Comparison of ENCODE assay signal across 15 cellular contexts in genomic region chr18:44708451-44709083, GRCh38. TPM values are rescaled to one million over a fixed set of nuclear protein-coding genes. Genes with fewer than 3 reads are reported as not detected.
DNase-seq lines count a peak whose midpoint lies in the region; ATAC-seq and TF ChIP-seq lines count a peak whose summit lies in the region.
"Had no signal": no experiment of that assay in that cellular context is flagged by ENCODE, and none has a peak within 500 bp of the region (broad histone marks: within the 10 kb centered on the region; RNA-seq: fewer than 3 reads in every experiment).

No MANE protein-coding gene starts in this region.

- H3K4me1 Mint-ChIP-seq in type B pancreatic cell (ENCODE audit: unreplicated experiment): peaks cover 34% of the 10 kb centered on the region
- H3K4me1 Mint-ChIP-seq in mesothelial cell of epicardium: peaks cover 8% of the 10 kb centered on the region

- WGBS in heart left ventricle, 4 donors: 56 to 86% (median 68%) methylated on average over 9 of the region's 9 CpGs

- DNase-seq in heart left ventricle (no peak), cardiac septum (ENCODE audit: low spot score) (no peak), left ventricle myocardium superior (no peak), renal cortical epithelial cell (ENCODE audit: low read depth) (peak; percentile 59), type B pancreatic cell (ENCODE audit: extremely low spot score, unreplicated experiment) (no peak), mesothelial cell of epicardium (ENCODE audit: low spot score in 2 of 2, unreplicated experiment in 2 of 2) (no peak), NCI-H526 (lab: John Stamatoyannopoulos, UW) (no peak)
- DNase-seq: activated T-cell treated with anti-CD3 and anti-CD28 coated beads, Interleukin-2, amount 50 U/mL, for 24 hours; amniotic stem cell; SJCRH30; stimulated activated CD4-positive, alpha-beta T cell treated with anti-CD3 and anti-CD28 coated beads, Interleukin-1b, Interleukin-23, amount 100 ng/mL, for 48 hours had no signal

- H3K27ac ChIP-seq in heart left ventricle: peak overlapping the region; percentile 2 to 77 (median 33)
- H3K27ac ChIP-seq: epithelial cell of prostate, SJCRH30 had no signal

- no peaks in the 10 kb centered on the region for H3K9me3 ChIP-seq in heart left ventricle
- H3K9me3 ChIP-seq: SJCRH30 had no signal

- no peak overlapping the region for H3K4me3 ChIP-seq in heart left ventricle
- H3K4me3 ChIP-seq: SJCRH30 had no signal

- peaks cover 0 to 8% (median 0%) of the 10 kb centered on the region in 9 donors for H3K36me3 ChIP-seq in heart left ventricle

- H3K36me3 Mint-ChIP-seq in type B pancreatic cell (peaks cover 54% of the 10 kb centered on the region), mesothelial cell of epicardium (peaks cover 31% of the 10 kb centered on the region)

- H3K27me3 Mint-ChIP-seq in type B pancreatic cell: no peaks in the 10 kb centered on the region
- H3K27me3 Mint-ChIP-seq in mesothelial cell of epicardium (ENCODE audit: low read depth): no peaks in the 10 kb centered on the region

- no peak for TF ChIP-seq POLR2A in heart left ventricle (IDR thresholded peaks at IDR 0.05)

- H3K27me3 ChIP-seq in heart left ventricle: peaks cover 0 to 7% (median 0%) of the 10 kb centered on the region in 9 donors
- H3K27me3 ChIP-seq: SJCRH30 had no signal

- intact Hi-C loops in heart left ventricle (cut with DNase I): loop anchor here in 1 of 10 donors (10.0 kb wide), 1 partner anchor 66 kb away; no protein-coding TSS in a partner anchor
- intact Hi-C loops in cardiac septum (cut with DNase I): loop anchor here (5.0 kb wide), 1 partner anchor 84 kb away; no protein-coding TSS in a partner anchor
- intact Hi-C loops in left ventricle myocardium superior (cut with micrococcal nuclease): no loop called here

- H3K27ac Mint-ChIP-seq in type B pancreatic cell (no peak overlapping the region), mesothelial cell of epicardium (no peak overlapping the region)
- H3K27ac Mint-ChIP-seq: activated T-cell treated with anti-CD3 and anti-CD28 coated beads, Interleukin-2, amount 50 U/mL, for 24 hours; stimulated activated naive CD8-positive, alpha-beta T cell treated with anti-CD3 and anti-CD28 coated beads, Interleukin-15, Interleukin-2, amounts not matched to agents 100 ng/mL and 50 ng/mL, for 24 hours had no signal

- ATAC-seq in heart left ventricle (peak; percentile 29 to 57 (median 54)), left ventricle myocardium superior (peak; percentile 51), HG03442 (IDR thresholded peaks at IDR 0.05; ENCODE audit: unreplicated experiment) (no peak)

- H3K9me3 Mint-ChIP-seq in type B pancreatic cell (no peaks in the 10 kb centered on the region), mesothelial cell of epicardium (peaks cover 6% of the 10 kb centered on the region)
- H3K9me3 Mint-ChIP-seq: activated T-cell treated with anti-CD3 and anti-CD28 coated beads, Interleukin-2, amount 50 U/mL, for 24 hours; neural crest cell had no signal

- peaks cover 0 to 36% (median 11%) of the 10 kb centered on the region in 12 donors for H3K4me1 ChIP-seq in heart left ventricle
- H3K4me1 ChIP-seq: SJCRH30 had no signal

- TF ChIP-seq CTCF in heart left ventricle (IDR thresholded peaks at IDR 0.05) (no peak), type B pancreatic cell (conservative IDR thresholded peaks at IDR 0.05) (no peak), mesothelial cell of epicardium (IDR thresholded peaks at IDR 0.05; ENCODE audit: unreplicated experiment) (no peak)

- H3K4me3 Mint-ChIP-seq in type B pancreatic cell: no peak overlapping the region
- no peak overlapping the region for H3K4me3 Mint-ChIP-seq in mesothelial cell of epicardium
- H3K4me3 Mint-ChIP-seq: activated T-cell treated with anti-CD3 and anti-CD28 coated beads, Interleukin-2, amount 50 U/mL, for 24 hours; neural crest cell; stimulated activated naive CD8-positive, alpha-beta T cell treated with anti-CD3 and anti-CD28 coated beads, Interleukin-15, Interleukin-2, amounts not matched to agents 100 ng/mL and 50 ng/mL, for 24 hours had no signal

RNA-seq across cellular contexts. Expression of gene SETBP1, which starts 27.9 kb away (rescaled TPM):
- 10 to 100 TPM in 2 of 9 donors, 1 to 10 TPM in 7; 3.8 to 10.6 (median 6.1) TPM for total RNA-seq in heart left ventricle
- polyA plus RNA-seq in heart left ventricle: 1 to 10 TPM; 1.2 to 1.4 TPM
- total RNA-seq in cardiac septum: 15.5 TPM
- 6.7 TPM for total RNA-seq in left ventricle myocardium superior
- total RNA-seq in renal cortical epithelial cell: 2.1 and 17.9 TPM in 2 replicates
- total RNA-seq in type B pancreatic cell (ENCODE audit: low replicate concordance): 17.3 and 62.7 TPM in 2 replicates
- total RNA-seq in mesothelial cell of epicardium: 44.6 to 47.7 TPM (median 46.0 TPM) in 3 replicates
